In the genomic region with DNA sequence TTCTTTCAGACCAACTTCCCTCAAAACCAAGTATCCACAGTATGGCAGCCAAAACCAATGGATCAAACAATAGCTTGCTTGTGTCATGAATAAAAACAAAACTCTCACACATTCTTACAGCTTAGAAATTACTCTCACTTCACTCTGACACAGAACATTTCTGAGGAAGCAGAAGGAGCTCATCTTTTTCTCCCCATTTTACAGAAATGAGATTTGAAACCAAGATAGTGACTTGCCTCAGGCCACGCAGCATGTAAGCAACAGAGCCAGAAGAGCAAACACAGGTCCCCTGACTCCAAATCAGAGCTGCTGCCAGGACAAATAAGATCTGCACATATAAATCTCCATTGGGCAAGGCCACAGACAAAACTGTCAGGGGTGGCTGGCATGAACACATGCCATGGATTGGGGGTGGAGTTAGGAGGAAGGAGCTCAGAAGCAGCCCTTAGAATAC, we compare ENCODE assay signal across 8 cellular contexts.
A peak's percentile ranks its signal among the peaks of the same experiment; 100 is the strongest.
DNase-seq lines count a peak whose midpoint lies in the region; ATAC-seq and TF ChIP-seq lines count a peak whose summit lies in the region.

No MANE protein-coding gene starts in this region.

- POLR2A ChIA-PET in activated CD8-positive, alpha-beta T cell treated with anti-CD3 and anti-CD28 coated beads, Interleukin-2, amount 10 ng/mL, durations not matched to agents 7 days and 5 days (lab: Charles Lee): interaction anchor here (0.7 to 1.6 kb wide), 3 partner anchors 8 to 45 kb away, joined by 3 read pairs; no protein-coding TSS in a partner anchor

- H3K27ac ChIP-seq in BLaER1 treated with 17β-estradiol and CSF1 and Interleukin-3, amounts not matched to agents 10 nM and 100 nM: no peak overlapping the region
- H3K27ac ChIP-seq in spleen (peak overlapping the region in 5 of 8 donors; percentile 22 to 72 (median 60)), lower lobe of right lung (no peak overlapping the region), ovary (no peak overlapping the region)

- TF ChIP-seq CTCF in spleen (IDR thresholded peaks at IDR 0.05 in 8 of 11, conservative IDR thresholded peaks at IDR 0.05 in 3 of 11): no peak
- TF ChIP-seq CTCF in lower lobe of right lung (IDR thresholded peaks at IDR 0.05): no peak
- no peak for TF ChIP-seq CTCF in ovary (IDR thresholded peaks at IDR 0.05)

- H3K4me1 ChIP-seq in BLaER1 treated with 17β-estradiol and CSF1 and Interleukin-3, amounts not matched to agents 10 nM and 100 nM: peaks cover 9 to 27% (median 21%) of the 10 kb centered on the region in 10 experiments
- peaks cover 23 to 67% (median 33%) of the 10 kb centered on the region in 6 donors for H3K4me1 ChIP-seq in spleen
- peaks cover 29% of the 10 kb centered on the region for H3K4me1 ChIP-seq in lower lobe of right lung
- peaks cover 25% of the 10 kb centered on the region for H3K4me1 ChIP-seq in ovary (ENCODE audit: insufficient read depth)

- no peaks in the 10 kb centered on the region for H3K9me3 Mint-ChIP-seq in activated CD8-positive, alpha-beta T cell treated with anti-CD3 and anti-CD28 coated beads, Interleukin-2, amount 10 ng/mL, durations not matched to agents 7 days and 5 days (ENCODE audit: insufficient read depth)

- no peak overlapping the region for H3K4me3 Mint-ChIP-seq in activated CD8-positive, alpha-beta T cell treated with anti-CD3 and anti-CD28 coated beads, Interleukin-2, amount 10 ng/mL, durations not matched to agents 7 days and 5 days

- no peaks in the 10 kb centered on the region for H3K27me3 ChIP-seq in BLaER1 treated with 17β-estradiol and CSF1 and Interleukin-3, amounts not matched to agents 10 nM and 100 nM
- H3K27me3 ChIP-seq in spleen (replicated peaks in 1 of 7) (no peaks in the 10 kb centered on the region), lower lobe of right lung (ENCODE audit: low read depth) (no peaks in the 10 kb centered on the region), ovary (no peaks in the 10 kb centered on the region)

- TF ChIP-seq POLR2A in spleen (IDR thresholded peaks at IDR 0.05): no peak
- no peak for TF ChIP-seq POLR2A in ovary (IDR thresholded peaks at IDR 0.05)

- peak overlapping the region in 6 of 11 experiments; percentile 44 to 62 (median 53); a peak in 8 of 22 replicates for H3K4me2 ChIP-seq in BLaER1 treated with 17β-estradiol and CSF1 and Interleukin-3, amounts not matched to agents 10 nM and 100 nM

- H4K20me1 ChIP-seq in BLaER1 treated with 17β-estradiol and CSF1 and Interleukin-3, amounts not matched to agents 10 nM and 100 nM: no peaks in the 10 kb centered on the region; a peak in 1 of 22 replicates

- intact Hi-C loops in spleen (cut with DNase I; ENCODE audit: low total_unique reads): no loop called here
- intact Hi-C loops in lower lobe of right lung (cut with DNase I): no loop called here
- intact Hi-C loops in ovary (cut with DNase I): loop anchor here in 1 of 4 donors (10.0 kb wide), 1 partner anchor 68 kb away; the partner anchor contains the start of gene RAB30

- H3K9ac ChIP-seq in BLaER1 treated with 17β-estradiol and CSF1 and Interleukin-3, amounts not matched to agents 10 nM and 100 nM: no peak overlapping the region

- peaks cover 43% of the 10 kb centered on the region for H3K4me1 Mint-ChIP-seq in activated CD8-positive, alpha-beta T cell treated with anti-CD3 and anti-CD28 coated beads, Interleukin-2, amount 10 ng/mL, durations not matched to agents 7 days and 5 days (ENCODE audit: low read depth)

- no peaks in the 10 kb centered on the region for H3K27me3 Mint-ChIP-seq in activated CD8-positive, alpha-beta T cell treated with anti-CD3 and anti-CD28 coated beads, Interleukin-2, amount 10 ng/mL, durations not matched to agents 7 days and 5 days (ENCODE audit: low read depth)

- ATAC-seq in GM18870 (IDR thresholded peaks at IDR 0.05; ENCODE audit: unreplicated experiment): peak; percentile 59
- peak; percentile 86 for ATAC-seq in HG03095 (IDR thresholded peaks at IDR 0.05; ENCODE audit: unreplicated experiment)
- no peak for ATAC-seq in activated CD8-positive, alpha-beta T cell treated with anti-CD3 and anti-CD28 coated beads, Interleukin-2, amount 10 ng/mL, durations not matched to agents 7 days and 5 days
- no peak for ATAC-seq in lower lobe of right lung

- TF ChIP-seq EP300 in ovary (IDR thresholded peaks at IDR 0.05): no peak

- H3K27ac Mint-ChIP-seq in activated CD8-positive, alpha-beta T cell treated with anti-CD3 and anti-CD28 coated beads, Interleukin-2, amount 10 ng/mL, durations not matched to agents 7 days and 5 days: peak overlapping the region; percentile 39

- no peak for DNase-seq in activated CD8-positive, alpha-beta T cell treated with anti-CD3 and anti-CD28 coated beads, Interleukin-2, amount 10 ng/mL, durations not matched to agents 7 days and 5 days
- DNase-seq in spleen (no peak), lower lobe of right lung (no peak), ovary (no peak), AML-193 (lab: John Stamatoyannopoulos, UW) (no peak)

- peaks cover 3% of the 10 kb centered on the region for H3K36me3 Mint-ChIP-seq in activated CD8-positive, alpha-beta T cell treated with anti-CD3 and anti-CD28 coated beads, Interleukin-2, amount 10 ng/mL, durations not matched to agents 7 days and 5 days (ENCODE audit: low read depth)

- CTCF ChIA-PET in activated CD8-positive, alpha-beta T cell treated with anti-CD3 and anti-CD28 coated beads, Interleukin-2, amount 10 ng/mL, durations not matched to agents 7 days and 5 days (lab: Charles Lee): interaction anchor here (0.8 to 1.8 kb wide), 8 partner anchors 9 to 243 kb away, joined by 3 to 10 read pairs (median 3); no protein-coding TSS in a partner anchor

- H3K9me3 ChIP-seq in BLaER1 treated with 17β-estradiol and CSF1 and Interleukin-3, amounts not matched to agents 10 nM and 100 nM (replicated peaks in 1 of 11): no peaks in the 10 kb centered on the region
- H3K9me3 ChIP-seq in spleen (no peaks in the 10 kb centered on the region), lower lobe of right lung (no peaks in the 10 kb centered on the region), ovary (no peaks in the 10 kb centered on the region)

- H3K36me3 ChIP-seq in BLaER1 treated with 17β-estradiol and CSF1 and Interleukin-3, amounts not matched to agents 10 nM and 100 nM: no peaks in the 10 kb centered on the region
- peaks cover 0 to 4% (median 0%) of the 10 kb centered on the region in 6 donors for H3K36me3 ChIP-seq in spleen
- H3K36me3 ChIP-seq in lower lobe of right lung: no peaks in the 10 kb centered on the region
- H3K36me3 ChIP-seq in ovary: no peaks in the 10 kb centered on the region

- 42 to 72% (median 52%) methylated on average over 1 of the region's 1 CpG for WGBS in spleen, 5 donors
- 88 to 97% (median 88%) methylated on average over 1 of the region's 1 CpG for WGBS in ovary, 3 donors

- no peak overlapping the region for H3K4me3 ChIP-seq in BLaER1 treated with 17β-estradiol and CSF1 and Interleukin-3, amounts not matched to agents 10 nM and 100 nM
- H3K4me3 ChIP-seq in spleen (no peak overlapping the region), lower lobe of right lung (no peak overlapping the region), ovary (no peak overlapping the region)

Comparison
In these comparisons a context has a peak if more than half of its experiments do, and no peak if none do; other contexts are left out.
1. H3K27ac ChIP-seq: peak in spleen (5 of 8); none in BLaER1 treated with 17β-estradiol and CSF1 and Interleukin-3, amounts not matched to agents 10 nM and 100 nM (0 of 11), lower lobe of right lung (single experiment) and ovary (0 of 2).
2. ATAC-seq: peak in GM18870 (single experiment) and HG03095 (single experiment); none in activated CD8-positive, alpha-beta T cell treated with anti-CD3 and anti-CD28 coated beads, Interleukin-2, amount 10 ng/mL, durations not matched to agents 7 days and 5 days (single experiment) and lower lobe of right lung (0 of 2).